1 cellular context compared by ENCODE assay signal in the genomic region with DNA sequence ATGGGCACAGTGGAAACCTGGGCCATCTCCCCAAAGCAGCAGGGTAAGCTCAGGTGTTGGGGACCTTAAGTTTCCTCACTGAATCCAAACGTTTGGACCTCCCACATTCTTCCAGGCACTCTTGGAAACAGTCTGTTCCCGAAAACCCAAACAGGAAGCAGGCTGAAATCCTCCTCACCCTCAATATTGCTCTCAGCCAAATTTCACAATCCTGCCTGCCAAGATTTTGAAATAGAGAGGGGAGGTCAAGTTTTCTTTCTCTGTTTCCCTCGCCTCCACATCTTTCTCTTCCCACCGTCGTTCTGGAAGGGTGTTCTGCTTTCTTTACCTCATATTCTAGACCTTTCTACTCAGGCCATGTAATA.
TF ChIP-seq lines count a peak whose summit lies in the region.

No MANE protein-coding gene starts in this region.

TF ChIP-seq in IMR-90, 13 proteins besides CTCF, POLR2A, EP300 and RAD21 (continued from another document):
- TF ChIP-seq, protein P1, sequence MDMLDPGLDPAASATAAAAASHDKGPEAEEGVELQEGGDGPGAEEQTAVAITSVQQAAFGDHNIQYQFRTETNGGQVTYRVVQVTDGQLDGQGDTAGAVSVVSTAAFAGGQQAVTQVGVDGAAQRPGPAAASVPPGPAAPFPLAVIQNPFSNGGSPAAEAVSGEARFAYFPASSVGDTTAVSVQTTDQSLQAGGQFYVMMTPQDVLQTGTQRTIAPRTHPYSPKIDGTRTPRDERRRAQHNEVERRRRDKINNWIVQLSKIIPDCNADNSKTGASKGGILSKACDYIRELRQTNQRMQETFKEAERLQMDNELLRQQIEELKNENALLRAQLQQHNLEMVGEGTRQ (IDR thresholded peaks at IDR 0.05; ENCODE audit: low read depth, low read length): no peak
